ENCODE assay signal across 20 cellular contexts in the genomic region with DNA sequence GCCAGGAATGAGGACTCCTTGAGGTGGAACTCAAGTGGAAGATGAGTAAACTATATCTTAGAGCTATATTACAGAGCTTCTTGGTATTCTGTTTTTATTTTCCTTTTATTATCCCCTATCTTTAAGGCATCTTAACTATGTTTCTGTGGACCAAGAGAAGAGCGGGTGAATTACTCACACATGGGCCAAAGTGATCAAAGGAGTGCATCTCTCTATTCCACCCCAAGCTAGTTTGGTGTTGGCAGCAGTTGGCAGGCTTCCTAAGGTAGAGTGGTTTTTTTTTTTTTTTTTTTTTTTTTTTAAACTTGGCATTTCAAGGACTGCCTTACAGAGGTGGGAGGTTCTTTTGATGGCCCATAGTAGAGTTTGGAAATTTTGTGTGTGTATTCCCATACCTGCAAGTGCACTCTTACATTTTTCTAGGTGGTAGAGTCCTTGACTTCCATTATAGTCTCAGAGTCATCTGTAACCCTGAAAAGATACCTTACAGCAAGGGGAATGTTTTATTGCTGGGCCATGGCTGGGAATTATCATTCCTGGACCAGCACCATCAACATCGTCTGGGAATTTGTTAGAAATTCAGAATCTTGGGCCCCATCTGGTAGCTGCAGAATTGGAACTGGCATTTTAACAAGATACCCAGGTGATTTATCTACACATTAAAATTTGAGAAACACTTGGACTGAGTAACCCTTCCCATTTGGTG. TPM values are rescaled to one million over a fixed set of nuclear protein-coding genes. Genes with fewer than 3 reads are reported as not detected.
A peak's percentile ranks its signal among the peaks of the same experiment; 100 is the strongest.
DNase-seq lines count a peak whose midpoint lies in the region; ATAC-seq and TF ChIP-seq lines count a peak whose summit lies in the region.
"Had no signal": no experiment of that assay in that cellular context is flagged by ENCODE, and none has a peak within 500 bp of the region (broad histone marks: within the 10 kb centered on the region; RNA-seq: fewer than 3 reads in every experiment).

No MANE protein-coding gene starts in this region.

- TF ChIP-seq CTCF in MCF 10A (IDR thresholded peaks at IDR 0.05; ENCODE audit: unreplicated experiment), result no peak
- TF ChIP-seq CTCF in breast epithelium (IDR thresholded peaks at IDR 0.05), result no peak

- ATAC-seq in GM18505 (IDR thresholded peaks at IDR 0.05; ENCODE audit: unreplicated experiment), result no peak

- no peak for TF ChIP-seq POLR2A in breast epithelium (IDR thresholded peaks at IDR 0.05)
- no peak for TF ChIP-seq POLR2A in GM18505 (IDR thresholded peaks at IDR 0.05; ENCODE audit: borderline replicate concordance, extremely low read depth, insufficient read depth, insufficient read length)

- H3K36me3 Mint-ChIP-seq in MCF 10A (ENCODE audit: insufficient read depth, unreplicated experiment), result no peaks in the 10 kb centered on the region
- H3K36me3 Mint-ChIP-seq in activated naive CD8-positive, alpha-beta T cell, result peaks cover 15% of the 10 kb centered on the region

- no peaks in the 10 kb centered on the region for H3K9me3 Mint-ChIP-seq in MCF 10A (ENCODE audit: unreplicated experiment)
- no peaks in the 10 kb centered on the region for H3K9me3 Mint-ChIP-seq in activated naive CD8-positive, alpha-beta T cell (ENCODE audit: low read depth)

- peak; percentile 46 for DNase-seq in MCF 10A (ENCODE audit: unreplicated experiment)
- no peak for DNase-seq in breast epithelium (ENCODE audit: low spot score in 2 of 2)
- peak; percentile 24 for DNase-seq in NCI-H226
- DNase-seq in cerebellar nuclear complex (lab: John Stamatoyannopoulos, UW), result no peak
- no peak for DNase-seq in NCI-H510A treated with DMSO at 0.1 percent for 48 hours (lab: John Stamatoyannopoulos, UW)
- DNase-seq: activated naive CD4-positive, alpha-beta T cell treated with Interleukin-2 at 50 U/mL for 16 hours; H7; midbrain; NCI-H1105; NCI-H2171; NCI-H82; stimulated activated CD4-positive, alpha-beta T cell treated with anti-CD3 and anti-CD28 coated beads, Interleukin-12 subunit alpha, Interleukin-12 subunit beta, amount 100 ng/mL, for 4 hours; testis had no signal

- no TSS peak for BruUV-seq in MCF 10A (replicated peaks; lab: Mats Ljungman, UMichigan)

- H3K27me3 Mint-ChIP-seq in MCF 10A (ENCODE audit: insufficient read depth, unreplicated experiment), result no peaks in the 10 kb centered on the region
- H3K27me3 Mint-ChIP-seq in activated naive CD8-positive, alpha-beta T cell, result no peaks in the 10 kb centered on the region

- H3K27me3 ChIP-seq in breast epithelium, result no peaks in the 10 kb centered on the region
- H3K27me3 ChIP-seq in subcutaneous abdominal adipose tissue (ENCODE audit: control insufficient read depth in 5 of 5, insufficient read depth in 4 of 5, low read length in 5 of 5), result no peaks in the 10 kb centered on the region
- H3K27me3 ChIP-seq: testis had no signal

- no peak overlapping the region for H3K9ac ChIP-seq in subcutaneous abdominal adipose tissue (ENCODE audit: low read length in 5 of 5)
- H3K9ac ChIP-seq: KMS-11 had no signal

- intact Hi-C loops in MCF 10A (cut with micrococcal nuclease) (loop anchor here (5.0 kb wide), 1 partner anchor 51 kb away; no protein-coding TSS in a partner anchor), breast epithelium (cut with DNase I; ENCODE audit: low total_unique reads) (no loop called here)

- no peak overlapping the region for H3K4me3 Mint-ChIP-seq in MCF 10A (ENCODE audit: unreplicated experiment)
- H3K4me3 Mint-ChIP-seq in activated naive CD8-positive, alpha-beta T cell, result no peak overlapping the region

- H3K4me3 ChIP-seq in breast epithelium (no peak overlapping the region), subcutaneous abdominal adipose tissue (ENCODE audit: low read depth in 1 of 5, low read length in 5 of 5) (no peak overlapping the region)
- H3K4me3 ChIP-seq: testis had no signal

- no peaks in the 10 kb centered on the region for H3K9me3 ChIP-seq in breast epithelium
- H3K9me3 ChIP-seq in subcutaneous abdominal adipose tissue (ENCODE audit: control insufficient read depth in 5 of 5, low read length in 5 of 5), result peaks cover 0 to 2% (median 0%) of the 10 kb centered on the region in 5 donors
- H3K9me3 ChIP-seq: testis had no signal

- CTCF ChIA-PET in MCF 10A (lab: Yijun Ruan, JAX), result interaction anchor here (0.6 to 2.3 kb wide), 13 partner anchors 10 to 335 kb away, joined by 3 to 9 read pairs (median 3); no protein-coding TSS in a partner anchor

- H3K36me3 ChIP-seq in breast epithelium (no peaks in the 10 kb centered on the region), subcutaneous abdominal adipose tissue (ENCODE audit: control insufficient read depth in 5 of 5, insufficient read depth in 5 of 5, low read length in 5 of 5) (no peaks in the 10 kb centered on the region)

- POLR2A ChIA-PET in MCF 10A (lab: Yijun Ruan, JAX), result interaction anchor here (0.7 to 2.8 kb wide), 15 partner anchors 9 to 510 kb away, joined by 3 to 9 read pairs (median 4); no protein-coding TSS in a partner anchor

- peaks cover 18 to 43% of the 10 kb centered on the region in 2 donors for H3K4me1 ChIP-seq in breast epithelium
- peaks cover 11 to 67% (median 63%) of the 10 kb centered on the region in 5 donors for H3K4me1 ChIP-seq in subcutaneous abdominal adipose tissue (ENCODE audit: control insufficient read depth in 5 of 5, insufficient read depth in 5 of 5, low read length in 5 of 5)

- no peak overlapping the region for H3K27ac Mint-ChIP-seq in MCF 10A (ENCODE audit: low read depth, unreplicated experiment)
- H3K27ac Mint-ChIP-seq in activated naive CD8-positive, alpha-beta T cell, result peak overlapping the region; percentile 55

- H3K27ac ChIP-seq in breast epithelium (no peak overlapping the region), subcutaneous abdominal adipose tissue (ENCODE audit: low read depth, low read length) (peak overlapping the region; percentile 39)
- H3K27ac ChIP-seq: KMS-11, RWPE1, testis, VCaP had no signal

- peaks cover 41% of the 10 kb centered on the region for H3K4me1 Mint-ChIP-seq in MCF 10A (ENCODE audit: insufficient read depth, unreplicated experiment)
- H3K4me1 Mint-ChIP-seq in activated naive CD8-positive, alpha-beta T cell (ENCODE audit: low read depth), result peaks cover 60% of the 10 kb centered on the region

RNA-seq across cellular contexts. Expression of a gene that starts 51.0 kb away (rescaled TPM):
- 54.3 and 58.9 TPM in 2 replicates for total RNA-seq in MCF 10A (2022)
- total RNA-seq in breast epithelium, result 10 to 100 TPM; 33.1 to 89.0 (median 56.4) TPM
- total RNA-seq: G401 had no signal

Comparison
In these comparisons a context has a peak if more than half of its experiments do, and no peak if none do; other contexts are left out.
1. DNase-seq: peak in MCF 10A (single experiment) and NCI-H226 (single experiment); none in breast epithelium (0 of 2), cerebellar nuclear complex (0 of 2) and NCI-H510A treated with DMSO at 0.1 percent for 48 hours (single experiment).